In the genomic region with DNA sequence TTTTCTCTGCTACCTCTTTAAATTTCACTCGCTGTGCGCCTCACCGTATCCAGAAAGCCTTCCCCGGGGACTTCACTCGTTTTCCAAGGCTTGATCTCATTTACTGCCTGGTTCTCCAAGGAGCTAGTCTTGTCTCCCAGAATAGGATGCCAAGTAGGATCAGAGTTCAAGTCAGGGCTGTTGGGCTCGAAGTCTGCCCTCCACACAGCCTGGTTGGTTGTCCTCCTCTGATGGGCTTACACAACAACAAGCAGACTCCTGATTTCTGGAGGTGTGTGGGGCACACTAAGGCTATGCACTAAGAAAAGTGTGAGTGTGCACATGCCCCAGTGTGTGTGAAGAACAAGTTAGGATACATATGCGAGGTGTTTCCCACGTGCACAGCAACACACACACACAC, we compare ENCODE assay signal across 1 cellular context.
TF ChIP-seq lines count a peak whose summit lies in the region.

No MANE protein-coding gene starts in this region.

TF ChIP-seq in K562, 482 proteins besides CTCF, POLR2A, EP300 and RAD21 (continued from another document):
- TF ChIP-seq, protein P1, sequence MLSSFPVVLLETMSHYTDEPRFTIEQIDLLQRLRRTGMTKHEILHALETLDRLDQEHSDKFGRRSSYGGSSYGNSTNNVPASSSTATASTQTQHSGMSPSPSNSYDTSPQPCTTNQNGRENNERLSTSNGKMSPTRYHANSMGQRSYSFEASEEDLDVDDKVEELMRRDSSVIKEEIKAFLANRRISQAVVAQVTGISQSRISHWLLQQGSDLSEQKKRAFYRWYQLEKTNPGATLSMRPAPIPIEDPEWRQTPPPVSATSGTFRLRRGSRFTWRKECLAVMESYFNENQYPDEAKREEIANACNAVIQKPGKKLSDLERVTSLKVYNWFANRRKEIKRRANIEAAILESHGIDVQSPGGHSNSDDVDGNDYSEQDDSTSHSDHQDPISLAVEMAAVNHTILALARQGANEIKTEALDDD (IDR thresholded peaks at IDR 0.05) = no peak
- TF ChIP-seq, protein P2, sequence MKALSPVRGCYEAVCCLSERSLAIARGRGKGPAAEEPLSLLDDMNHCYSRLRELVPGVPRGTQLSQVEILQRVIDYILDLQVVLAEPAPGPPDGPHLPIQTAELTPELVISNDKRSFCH (CRISPR knock-in tag; IDR thresholded peaks at IDR 0.05) = no peak
- TF ChIP-seq, protein P2 (tag; IDR thresholded peaks at IDR 0.05) = no peak
- no peak for TF ChIP-seq NUFIP1 (IDR thresholded peaks at IDR 0.05; ENCODE audit: partially characterized antibody)
- no peak for TF ChIP-seq GABPB1 (CRISPR knock-in tag; IDR thresholded peaks at IDR 0.05)
- no peak for TF ChIP-seq JUN (IDR thresholded peaks at IDR 0.05; ENCODE audit: borderline replicate concordance, low read depth, low read length)
- TF ChIP-seq JUN (CRISPR knock-in tag; IDR thresholded peaks at IDR 0.05; ENCODE audit: borderline replicate concordance) = no peak
